ENCODE assay signal across 2 cellular contexts in the genomic region with DNA sequence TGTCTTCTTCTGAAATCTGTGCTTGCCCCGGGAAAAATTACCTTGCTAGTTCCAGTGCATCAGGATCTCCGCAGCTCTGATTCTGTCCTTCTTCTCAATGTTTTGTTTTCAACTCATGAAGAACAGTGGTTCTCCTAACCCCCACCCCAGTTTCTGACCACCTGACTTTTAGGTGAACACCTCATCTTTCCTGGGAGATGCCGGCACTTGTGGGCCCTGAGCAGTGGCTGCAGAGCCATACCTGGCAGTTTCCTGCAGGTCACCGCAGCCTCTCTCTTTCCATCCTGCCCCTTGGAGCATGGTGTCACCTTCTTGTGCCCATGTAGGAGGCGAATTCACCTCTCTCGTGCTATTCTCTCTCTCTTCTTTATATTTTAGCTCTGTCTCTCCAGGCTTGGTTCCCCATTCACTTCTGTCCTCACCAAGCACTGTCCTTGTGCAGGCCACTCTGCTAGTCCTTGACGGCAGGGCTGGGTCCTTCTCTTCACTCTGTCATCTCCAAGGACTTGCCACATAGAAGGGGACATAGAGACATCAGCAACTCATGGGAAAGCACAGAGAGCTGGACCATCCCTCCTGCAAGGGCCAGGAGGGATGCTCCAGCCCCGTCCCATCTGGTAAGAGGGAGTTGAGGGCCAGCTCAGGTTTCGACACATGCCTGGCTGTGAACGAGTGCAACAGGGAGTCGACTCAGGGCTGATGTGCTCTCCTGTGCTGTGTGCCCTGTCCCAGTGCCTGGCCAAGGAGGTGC.
TF ChIP-seq lines count a peak whose summit lies in the region.

No MANE protein-coding gene starts in this region.

TF ChIP-seq in WTC11, 78 proteins besides CTCF, POLR2A, EP300 and RAD21 (continues in another document):
- no peak for TF ChIP-seq ZNF396 (CRISPR knock-in tag; IDR thresholded peaks at IDR 0.05; ENCODE audit: borderline replicate concordance)
- TF ChIP-seq, protein P1, sequence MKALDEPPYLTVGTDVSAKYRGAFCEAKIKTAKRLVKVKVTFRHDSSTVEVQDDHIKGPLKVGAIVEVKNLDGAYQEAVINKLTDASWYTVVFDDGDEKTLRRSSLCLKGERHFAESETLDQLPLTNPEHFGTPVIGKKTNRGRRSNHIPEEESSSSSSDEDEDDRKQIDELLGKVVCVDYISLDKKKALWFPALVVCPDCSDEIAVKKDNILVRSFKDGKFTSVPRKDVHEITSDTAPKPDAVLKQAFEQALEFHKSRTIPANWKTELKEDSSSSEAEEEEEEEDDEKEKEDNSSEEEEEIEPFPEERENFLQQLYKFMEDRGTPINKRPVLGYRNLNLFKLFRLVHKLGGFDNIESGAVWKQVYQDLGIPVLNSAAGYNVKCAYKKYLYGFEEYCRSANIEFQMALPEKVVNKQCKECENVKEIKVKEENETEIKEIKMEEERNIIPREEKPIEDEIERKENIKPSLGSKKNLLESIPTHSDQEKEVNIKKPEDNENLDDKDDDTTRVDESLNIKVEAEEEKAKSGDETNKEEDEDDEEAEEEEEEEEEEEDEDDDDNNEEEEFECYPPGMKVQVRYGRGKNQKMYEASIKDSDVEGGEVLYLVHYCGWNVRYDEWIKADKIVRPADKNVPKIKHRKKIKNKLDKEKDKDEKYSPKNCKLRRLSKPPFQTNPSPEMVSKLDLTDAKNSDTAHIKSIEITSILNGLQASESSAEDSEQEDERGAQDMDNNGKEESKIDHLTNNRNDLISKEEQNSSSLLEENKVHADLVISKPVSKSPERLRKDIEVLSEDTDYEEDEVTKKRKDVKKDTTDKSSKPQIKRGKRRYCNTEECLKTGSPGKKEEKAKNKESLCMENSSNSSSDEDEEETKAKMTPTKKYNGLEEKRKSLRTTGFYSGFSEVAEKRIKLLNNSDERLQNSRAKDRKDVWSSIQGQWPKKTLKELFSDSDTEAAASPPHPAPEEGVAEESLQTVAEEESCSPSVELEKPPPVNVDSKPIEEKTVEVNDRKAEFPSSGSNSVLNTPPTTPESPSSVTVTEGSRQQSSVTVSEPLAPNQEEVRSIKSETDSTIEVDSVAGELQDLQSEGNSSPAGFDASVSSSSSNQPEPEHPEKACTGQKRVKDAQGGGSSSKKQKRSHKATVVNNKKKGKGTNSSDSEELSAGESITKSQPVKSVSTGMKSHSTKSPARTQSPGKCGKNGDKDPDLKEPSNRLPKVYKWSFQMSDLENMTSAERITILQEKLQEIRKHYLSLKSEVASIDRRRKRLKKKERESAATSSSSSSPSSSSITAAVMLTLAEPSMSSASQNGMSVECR (CRISPR knock-in tag; IDR thresholded peaks at IDR 0.05; ENCODE audit: borderline replicate concordance): no peak
- TF ChIP-seq FOXJ3 (CRISPR knock-in tag; IDR thresholded peaks at IDR 0.05; ENCODE audit: borderline replicate concordance): no peak
- TF ChIP-seq, protein P2, sequence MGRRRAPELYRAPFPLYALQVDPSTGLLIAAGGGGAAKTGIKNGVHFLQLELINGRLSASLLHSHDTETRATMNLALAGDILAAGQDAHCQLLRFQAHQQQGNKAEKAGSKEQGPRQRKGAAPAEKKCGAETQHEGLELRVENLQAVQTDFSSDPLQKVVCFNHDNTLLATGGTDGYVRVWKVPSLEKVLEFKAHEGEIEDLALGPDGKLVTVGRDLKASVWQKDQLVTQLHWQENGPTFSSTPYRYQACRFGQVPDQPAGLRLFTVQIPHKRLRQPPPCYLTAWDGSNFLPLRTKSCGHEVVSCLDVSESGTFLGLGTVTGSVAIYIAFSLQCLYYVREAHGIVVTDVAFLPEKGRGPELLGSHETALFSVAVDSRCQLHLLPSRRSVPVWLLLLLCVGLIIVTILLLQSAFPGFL (CRISPR knock-in tag; IDR thresholded peaks at IDR 0.05; ENCODE audit: borderline replicate concordance): no peak
- no peak for TF ChIP-seq NFE2L1 (CRISPR knock-in tag; IDR thresholded peaks at IDR 0.05)
- TF ChIP-seq, protein P3, sequence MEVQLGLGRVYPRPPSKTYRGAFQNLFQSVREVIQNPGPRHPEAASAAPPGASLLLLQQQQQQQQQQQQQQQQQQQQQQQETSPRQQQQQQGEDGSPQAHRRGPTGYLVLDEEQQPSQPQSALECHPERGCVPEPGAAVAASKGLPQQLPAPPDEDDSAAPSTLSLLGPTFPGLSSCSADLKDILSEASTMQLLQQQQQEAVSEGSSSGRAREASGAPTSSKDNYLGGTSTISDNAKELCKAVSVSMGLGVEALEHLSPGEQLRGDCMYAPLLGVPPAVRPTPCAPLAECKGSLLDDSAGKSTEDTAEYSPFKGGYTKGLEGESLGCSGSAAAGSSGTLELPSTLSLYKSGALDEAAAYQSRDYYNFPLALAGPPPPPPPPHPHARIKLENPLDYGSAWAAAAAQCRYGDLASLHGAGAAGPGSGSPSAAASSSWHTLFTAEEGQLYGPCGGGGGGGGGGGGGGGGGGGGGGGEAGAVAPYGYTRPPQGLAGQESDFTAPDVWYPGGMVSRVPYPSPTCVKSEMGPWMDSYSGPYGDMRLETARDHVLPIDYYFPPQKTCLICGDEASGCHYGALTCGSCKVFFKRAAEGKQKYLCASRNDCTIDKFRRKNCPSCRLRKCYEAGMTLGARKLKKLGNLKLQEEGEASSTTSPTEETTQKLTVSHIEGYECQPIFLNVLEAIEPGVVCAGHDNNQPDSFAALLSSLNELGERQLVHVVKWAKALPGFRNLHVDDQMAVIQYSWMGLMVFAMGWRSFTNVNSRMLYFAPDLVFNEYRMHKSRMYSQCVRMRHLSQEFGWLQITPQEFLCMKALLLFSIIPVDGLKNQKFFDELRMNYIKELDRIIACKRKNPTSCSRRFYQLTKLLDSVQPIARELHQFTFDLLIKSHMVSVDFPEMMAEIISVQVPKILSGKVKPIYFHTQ (CRISPR knock-in tag; IDR thresholded peaks at IDR 0.05): no peak
- no peak for TF ChIP-seq NFATC4 (CRISPR knock-in tag; IDR thresholded peaks at IDR 0.05)
- TF ChIP-seq, protein P4, sequence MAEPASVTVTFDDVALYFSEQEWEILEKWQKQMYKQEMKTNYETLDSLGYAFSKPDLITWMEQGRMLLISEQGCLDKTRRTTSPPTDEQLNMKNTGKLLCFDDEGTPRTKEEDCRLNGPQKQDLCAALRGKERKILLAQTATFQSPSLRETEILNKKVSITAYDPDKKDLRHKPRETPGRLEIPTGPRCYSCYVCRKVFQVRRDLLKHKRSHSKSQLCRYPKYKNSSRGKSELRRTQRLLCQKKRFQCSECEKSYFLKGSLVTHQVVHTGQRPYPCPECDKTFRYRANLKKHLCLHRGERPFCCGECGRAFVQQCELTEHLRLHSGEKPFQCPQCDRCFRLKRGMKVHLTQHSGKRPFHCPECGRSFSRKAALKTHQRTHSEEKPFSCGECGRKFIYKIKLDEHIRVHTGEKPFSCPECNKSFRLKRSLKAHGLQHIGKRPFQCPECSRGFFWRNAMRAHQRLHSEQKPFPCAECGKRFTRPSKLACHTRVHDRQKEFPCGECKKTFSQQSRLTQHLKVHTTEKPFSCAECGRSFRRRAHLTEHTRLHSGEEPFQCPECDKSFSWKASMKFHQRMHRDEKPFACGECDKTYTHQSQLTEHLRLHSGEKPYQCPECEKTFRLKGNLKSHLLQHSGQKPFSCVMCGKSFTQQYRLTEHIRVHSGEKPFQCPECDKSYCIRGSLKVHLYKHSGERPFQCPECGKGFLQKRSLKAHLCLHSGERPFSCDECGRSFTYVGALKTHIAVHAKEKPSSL (CRISPR knock-in tag; conservative IDR thresholded peaks at IDR 0.05): no peak
- no peak for TF ChIP-seq SMAD4 (CRISPR knock-in tag; IDR thresholded peaks at IDR 0.05)

TF ChIP-seq in HepG2, 621 proteins besides CTCF, POLR2A, EP300 and RAD21 (continues in another document):
- TF ChIP-seq CEBPB (IDR thresholded peaks at IDR 0.05; ENCODE audit: borderline replicate concordance, low read depth, low read length): no peak
- TF ChIP-seq, protein P5, sequence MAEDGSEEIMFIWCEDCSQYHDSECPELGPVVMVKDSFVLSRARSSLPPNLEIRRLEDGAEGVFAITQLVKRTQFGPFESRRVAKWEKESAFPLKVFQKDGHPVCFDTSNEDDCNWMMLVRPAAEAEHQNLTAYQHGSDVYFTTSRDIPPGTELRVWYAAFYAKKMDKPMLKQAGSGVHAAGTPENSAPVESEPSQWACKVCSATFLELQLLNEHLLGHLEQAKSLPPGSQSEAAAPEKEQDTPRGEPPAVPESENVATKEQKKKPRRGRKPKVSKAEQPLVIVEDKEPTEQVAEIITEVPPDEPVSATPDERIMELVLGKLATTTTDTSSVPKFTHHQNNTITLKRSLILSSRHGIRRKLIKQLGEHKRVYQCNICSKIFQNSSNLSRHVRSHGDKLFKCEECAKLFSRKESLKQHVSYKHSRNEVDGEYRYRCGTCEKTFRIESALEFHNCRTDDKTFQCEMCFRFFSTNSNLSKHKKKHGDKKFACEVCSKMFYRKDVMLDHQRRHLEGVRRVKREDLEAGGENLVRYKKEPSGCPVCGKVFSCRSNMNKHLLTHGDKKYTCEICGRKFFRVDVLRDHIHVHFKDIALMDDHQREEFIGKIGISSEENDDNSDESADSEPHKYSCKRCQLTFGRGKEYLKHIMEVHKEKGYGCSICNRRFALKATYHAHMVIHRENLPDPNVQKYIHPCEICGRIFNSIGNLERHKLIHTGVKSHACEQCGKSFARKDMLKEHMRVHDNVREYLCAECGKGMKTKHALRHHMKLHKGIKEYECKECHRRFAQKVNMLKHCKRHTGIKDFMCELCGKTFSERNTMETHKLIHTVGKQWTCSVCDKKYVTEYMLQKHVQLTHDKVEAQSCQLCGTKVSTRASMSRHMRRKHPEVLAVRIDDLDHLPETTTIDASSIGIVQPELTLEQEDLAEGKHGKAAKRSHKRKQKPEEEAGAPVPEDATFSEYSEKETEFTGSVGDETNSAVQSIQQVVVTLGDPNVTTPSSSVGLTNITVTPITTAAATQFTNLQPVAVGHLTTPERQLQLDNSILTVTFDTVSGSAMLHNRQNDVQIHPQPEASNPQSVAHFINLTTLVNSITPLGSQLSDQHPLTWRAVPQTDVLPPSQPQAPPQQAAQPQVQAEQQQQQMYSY (CRISPR knock-in tag; IDR thresholded peaks at IDR 0.05): no peak
- TF ChIP-seq POLR2AphosphoS2 (IDR thresholded peaks at IDR 0.05; ENCODE audit: low read depth, low read length): no peak
- TF ChIP-seq, protein P6, sequence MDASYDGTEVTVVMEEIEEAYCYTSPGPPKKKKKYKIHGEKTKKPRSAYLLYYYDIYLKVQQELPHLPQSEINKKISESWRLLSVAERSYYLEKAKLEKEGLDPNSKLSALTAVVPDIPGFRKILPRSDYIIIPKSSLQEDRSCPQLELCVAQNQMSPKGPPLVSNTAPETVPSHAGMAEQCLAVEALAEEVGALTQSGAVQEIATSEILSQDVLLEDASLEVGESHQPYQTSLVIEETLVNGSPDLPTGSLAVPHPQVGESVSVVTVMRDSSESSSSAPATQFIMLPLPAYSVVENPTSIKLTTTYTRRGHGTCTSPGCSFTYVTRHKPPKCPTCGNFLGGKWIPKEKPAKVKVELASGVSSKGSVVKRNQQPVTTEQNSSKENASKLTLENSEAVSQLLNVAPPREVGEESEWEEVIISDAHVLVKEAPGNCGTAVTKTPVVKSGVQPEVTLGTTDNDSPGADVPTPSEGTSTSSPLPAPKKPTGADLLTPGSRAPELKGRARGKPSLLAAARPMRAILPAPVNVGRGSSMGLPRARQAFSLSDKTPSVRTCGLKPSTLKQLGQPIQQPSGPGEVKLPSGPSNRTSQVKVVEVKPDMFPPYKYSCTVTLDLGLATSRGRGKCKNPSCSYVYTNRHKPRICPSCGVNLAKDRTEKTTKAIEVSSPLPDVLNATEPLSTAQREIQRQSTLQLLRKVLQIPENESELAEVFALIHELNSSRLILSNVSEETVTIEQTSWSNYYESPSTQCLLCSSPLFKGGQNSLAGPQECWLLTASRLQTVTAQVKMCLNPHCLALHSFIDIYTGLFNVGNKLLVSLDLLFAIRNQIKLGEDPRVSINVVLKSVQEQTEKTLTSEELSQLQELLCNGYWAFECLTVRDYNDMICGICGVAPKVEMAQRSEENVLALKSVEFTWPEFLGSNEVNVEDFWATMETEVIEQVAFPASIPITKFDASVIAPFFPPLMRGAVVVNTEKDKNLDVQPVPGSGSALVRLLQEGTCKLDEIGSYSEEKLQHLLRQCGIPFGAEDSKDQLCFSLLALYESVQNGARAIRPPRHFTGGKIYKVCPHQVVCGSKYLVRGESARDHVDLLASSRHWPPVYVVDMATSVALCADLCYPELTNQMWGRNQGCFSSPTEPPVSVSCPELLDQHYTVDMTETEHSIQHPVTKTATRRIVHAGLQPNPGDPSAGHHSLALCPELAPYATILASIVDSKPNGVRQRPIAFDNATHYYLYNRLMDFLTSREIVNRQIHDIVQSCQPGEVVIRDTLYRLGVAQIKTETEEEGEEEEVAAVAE (CRISPR knock-in tag; IDR thresholded peaks at IDR 0.05; ENCODE audit: borderline replicate concordance): no peak
- TF ChIP-seq, protein P7, sequence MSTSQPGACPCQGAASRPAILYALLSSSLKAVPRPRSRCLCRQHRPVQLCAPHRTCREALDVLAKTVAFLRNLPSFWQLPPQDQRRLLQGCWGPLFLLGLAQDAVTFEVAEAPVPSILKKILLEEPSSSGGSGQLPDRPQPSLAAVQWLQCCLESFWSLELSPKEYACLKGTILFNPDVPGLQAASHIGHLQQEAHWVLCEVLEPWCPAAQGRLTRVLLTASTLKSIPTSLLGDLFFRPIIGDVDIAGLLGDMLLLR (CRISPR knock-in tag; IDR thresholded peaks at IDR 0.05): no peak
- TF ChIP-seq PRPF4 (IDR thresholded peaks at IDR 0.05; ENCODE audit: low read depth, low read length, poor library complexity, severe bottlenecking): no peak
- no peak for TF ChIP-seq DNMT1 (CRISPR knock-in tag; IDR thresholded peaks at IDR 0.05)
- TF ChIP-seq, protein P8, sequence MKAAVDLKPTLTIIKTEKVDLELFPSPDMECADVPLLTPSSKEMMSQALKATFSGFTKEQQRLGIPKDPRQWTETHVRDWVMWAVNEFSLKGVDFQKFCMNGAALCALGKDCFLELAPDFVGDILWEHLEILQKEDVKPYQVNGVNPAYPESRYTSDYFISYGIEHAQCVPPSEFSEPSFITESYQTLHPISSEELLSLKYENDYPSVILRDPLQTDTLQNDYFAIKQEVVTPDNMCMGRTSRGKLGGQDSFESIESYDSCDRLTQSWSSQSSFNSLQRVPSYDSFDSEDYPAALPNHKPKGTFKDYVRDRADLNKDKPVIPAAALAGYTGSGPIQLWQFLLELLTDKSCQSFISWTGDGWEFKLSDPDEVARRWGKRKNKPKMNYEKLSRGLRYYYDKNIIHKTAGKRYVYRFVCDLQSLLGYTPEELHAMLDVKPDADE (CRISPR knock-in tag; IDR thresholded peaks at IDR 0.05): no peak
- no peak for TF ChIP-seq PHF20 (CRISPR knock-in tag; IDR thresholded peaks at IDR 0.05)
- no peak for TF ChIP-seq TAF1 (CRISPR knock-in tag; IDR thresholded peaks at IDR 0.05)
- TF ChIP-seq, protein P9, sequence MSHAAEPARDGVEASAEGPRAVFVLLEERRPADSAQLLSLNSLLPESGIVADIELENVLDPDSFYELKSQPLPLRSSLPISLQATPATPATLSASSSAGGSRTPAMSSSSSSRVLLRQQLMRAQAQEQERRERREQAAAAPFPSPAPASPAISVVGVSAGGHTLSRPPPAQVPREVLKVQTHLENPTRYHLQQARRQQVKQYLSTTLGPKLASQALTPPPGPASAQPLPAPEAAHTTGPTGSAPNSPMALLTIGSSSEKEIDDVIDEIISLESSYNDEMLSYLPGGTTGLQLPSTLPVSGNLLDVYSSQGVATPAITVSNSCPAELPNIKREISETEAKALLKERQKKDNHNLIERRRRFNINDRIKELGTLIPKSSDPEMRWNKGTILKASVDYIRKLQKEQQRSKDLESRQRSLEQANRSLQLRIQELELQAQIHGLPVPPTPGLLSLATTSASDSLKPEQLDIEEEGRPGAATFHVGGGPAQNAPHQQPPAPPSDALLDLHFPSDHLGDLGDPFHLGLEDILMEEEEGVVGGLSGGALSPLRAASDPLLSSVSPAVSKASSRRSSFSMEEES (CRISPR knock-in tag; IDR thresholded peaks at IDR 0.05): no peak
- TF ChIP-seq, protein P10, sequence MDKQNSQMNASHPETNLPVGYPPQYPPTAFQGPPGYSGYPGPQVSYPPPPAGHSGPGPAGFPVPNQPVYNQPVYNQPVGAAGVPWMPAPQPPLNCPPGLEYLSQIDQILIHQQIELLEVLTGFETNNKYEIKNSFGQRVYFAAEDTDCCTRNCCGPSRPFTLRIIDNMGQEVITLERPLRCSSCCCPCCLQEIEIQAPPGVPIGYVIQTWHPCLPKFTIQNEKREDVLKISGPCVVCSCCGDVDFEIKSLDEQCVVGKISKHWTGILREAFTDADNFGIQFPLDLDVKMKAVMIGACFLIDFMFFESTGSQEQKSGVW (CRISPR knock-in tag; IDR thresholded peaks at IDR 0.05; ENCODE audit: borderline replicate concordance): no peak
- no peak for TF ChIP-seq FOXA3 (CRISPR knock-in tag; IDR thresholded peaks at IDR 0.05)
